Comparison of ENCODE assay signal across 11 cellular contexts in the genomic region with DNA sequence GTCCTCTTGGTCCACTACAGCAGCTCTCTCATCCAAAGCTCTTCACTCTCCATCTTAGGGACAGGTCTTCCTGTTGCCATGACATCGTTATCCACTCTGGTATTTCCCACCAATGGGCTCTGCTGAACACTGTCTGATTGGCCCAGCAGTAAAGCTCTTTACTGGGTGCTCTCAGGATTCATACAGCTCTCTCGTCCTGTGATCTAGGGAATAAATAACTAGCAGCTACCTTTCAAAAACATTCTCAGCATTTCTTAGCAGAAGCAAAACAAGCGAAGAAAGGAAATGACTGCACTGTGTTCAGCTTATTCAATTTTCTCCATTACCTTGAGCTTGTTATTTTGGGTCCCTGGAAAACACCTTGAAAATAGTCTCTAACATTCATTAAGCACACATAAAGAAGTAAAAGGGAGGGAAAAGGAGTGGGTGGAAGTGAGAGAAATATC.
DNase-seq lines count a peak whose midpoint lies in the region; ATAC-seq, FAIRE-seq and TF ChIP-seq lines count a peak whose summit lies in the region.
"Had no signal": no experiment of that assay in that cellular context is flagged by ENCODE, and none has a peak within 500 bp of the region (broad histone marks: within the 10 kb centered on the region; RNA-seq: fewer than 3 reads in every experiment).

No MANE protein-coding gene starts in this region.

- TF ChIP-seq CTCF in HCT116 (IDR thresholded peaks at IDR 0.05 in 2 of 3, conservative IDR thresholded peaks at IDR 0.05 in 1 of 3; ENCODE audit: borderline replicate concordance in 1 of 3, insufficient read depth in 1 of 3, low read depth in 2 of 3, low read length in 2 of 3) (no peak), activated B cell treated with CpG ODN at 0.5 μM for 24 hours (IDR thresholded peaks at IDR 0.05) (no peak), sigmoid colon (IDR thresholded peaks at IDR 0.05) (no peak), upper lobe of right lung (IDR thresholded peaks at IDR 0.05) (no peak)

- peaks cover 75% of the 10 kb centered on the region for H3K36me3 Mint-ChIP-seq in activated B cell treated with CpG ODN at 0.5 μM for 24 hours (ENCODE audit: low read depth)

- RAD21 ChIA-PET in HCT116 (lab: Charles Lee; ENCODE audit: low non-redundant PET in 1 of 2, low total read pairs in 2 of 2, uncharacterized antibody in 2 of 2, unreplicated experiment in 2 of 2), result no interaction called here

- H3K4me2 ChIP-seq in HCT116 (ENCODE audit: low read length), result no peak overlapping the region

- H3K4me1 ChIP-seq in HCT116 (ENCODE audit: control insufficient read depth in 1 of 2, insufficient read depth in 2 of 2, low read length in 2 of 2), result peaks cover 5 to 21% of the 10 kb centered on the region in 2 experiments; a peak in 2 of 4 replicates
- H3K4me1 ChIP-seq in mesodermal cell (ENCODE audit: control insufficient read depth, insufficient read depth, low read length, poor library complexity, severe bottlenecking), result peaks cover 18% of the 10 kb centered on the region
- H3K4me1 ChIP-seq in sigmoid colon, result peaks cover 0 to 33% (median 16%) of the 10 kb centered on the region in 4 donors
- H3K4me1 ChIP-seq in upper lobe of right lung, result peaks cover 37% of the 10 kb centered on the region

- intact Hi-C loops in HCT116 (cut with micrococcal nuclease) (no loop called here), activated B cell treated with CpG ODN at 0.5 μM for 24 hours (cut with micrococcal nuclease) (loop anchor here (5.0 to 10.0 kb wide), 4 partner anchors 554 to 1314 kb away; a partner anchor contains a TSS), sigmoid colon (cut with DNase I) (no loop called here), upper lobe of right lung (cut with DNase I) (no loop called here)

- peaks cover 61% of the 10 kb centered on the region for H3K79me2 ChIP-seq in HCT116 (ENCODE audit: insufficient read depth, low read length)

- TSS peak; percentile 8 for BruUV-seq in HCT116 (replicated peaks; lab: Mats Ljungman, UMichigan)

- H3K36me3 ChIP-seq in HCT116 (ENCODE audit: control insufficient read depth in 1 of 2, insufficient read depth in 2 of 2, low read length in 2 of 2) (peaks cover 66 to 84% of the 10 kb centered on the region in 2 experiments), mesodermal cell (ENCODE audit: control insufficient read depth, insufficient read depth, low read length) (peaks cover 70% of the 10 kb centered on the region), sigmoid colon (peaks cover 0 to 36% (median 0%) of the 10 kb centered on the region in 4 donors), upper lobe of right lung (peaks cover 56% of the 10 kb centered on the region)

- ATAC-seq in HCT116, result peak; percentile 23; the same call in 1 of the 2 replicates
- ATAC-seq in activated B cell treated with CpG ODN at 0.5 μM for 24 hours (ENCODE audit: low read depth), result no peak
- ATAC-seq in GM18858 (IDR thresholded peaks at IDR 0.05; ENCODE audit: unreplicated experiment), result no peak
- no peak for ATAC-seq in upper lobe of right lung
- ATAC-seq: HepG2 had no signal

- H3K27me3 ChIP-seq in HCT116 (ENCODE audit: insufficient read depth, low read length), result no peaks in the 10 kb centered on the region
- no peaks in the 10 kb centered on the region for H3K27me3 ChIP-seq in sigmoid colon
- H3K27me3 ChIP-seq in upper lobe of right lung, result no peaks in the 10 kb centered on the region

- no peak for DNase-seq in GM12891 (ENCODE audit: insufficient read length, low spot score)
- DNase-seq in HCT116 (ENCODE audit: low read depth, low spot score), result no peak
- DNase-seq in activated B cell treated with CpG ODN at 0.5 μM for 24 hours, result no peak
- DNase-seq in sigmoid colon, result no peak
- no peak for DNase-seq in activated CD8-positive, alpha-beta memory T cell treated with anti-CD3 and anti-CD28 coated beads, Interleukin-2, amount 50 U/mL, for 48 hours
- DNase-seq in upper lobe of right lung, result no peak
- DNase-seq: central memory CD4-positive, alpha-beta T cell; NCI-H82 had no signal

- WGBS in mesodermal cell (ENCODE audit: insufficient coverage in 2 of 2), 2 experiments, result 81 to 87% methylated on average over 2 to 3 of the region's 3 CpGs
- WGBS in sigmoid colon, 2 donors, result 77 to 90% methylated on average over 3 of the region's 3 CpGs

- peak overlapping the region; percentile 88 for H3K27ac Mint-ChIP-seq in activated B cell treated with CpG ODN at 0.5 μM for 24 hours

- POLR2A ChIA-PET in HCT116 (lab: Charles Lee), result no interaction called here
- POLR2A ChIA-PET in activated B cell treated with CpG ODN at 0.5 μM for 24 hours (lab: Charles Lee), result interaction anchor here (0.7 to 16.7 kb wide), 12 partner anchors 10 to 88 kb away, joined by 3 to 279 read pairs (median 12); no protein-coding TSS in a partner anchor

- CTCF ChIA-PET in HCT116 (lab: Charles Lee), result interaction anchor here (1.1 kb wide), 1 partner anchor 102 kb away, joined by 4 read pairs; no protein-coding TSS in a partner anchor
- CTCF ChIA-PET in activated B cell treated with CpG ODN at 0.5 μM for 24 hours (lab: Charles Lee), result interaction anchor here (0.7 to 16.8 kb wide), 5 partner anchors 9 to 117 kb away, joined by 3 to 182 read pairs (median 5); no protein-coding TSS in a partner anchor

- H4K20me1 ChIP-seq in HCT116 (ENCODE audit: insufficient read depth), result no peaks in the 10 kb centered on the region

- H3K27ac ChIP-seq in HCT116 (ENCODE audit: low read depth, low read length) (no peak overlapping the region), mesodermal cell (ENCODE audit: low read depth, low read length, severe bottlenecking) (peak overlapping the region; percentile 55), sigmoid colon (peak overlapping the region in 2 of 4 donors; percentile 65 to 77), upper lobe of right lung (no peak overlapping the region)

- peaks cover 91% of the 10 kb centered on the region for H3K4me1 Mint-ChIP-seq in activated B cell treated with CpG ODN at 0.5 μM for 24 hours

- FAIRE-seq in GM12891 (lab: Jason Lieb, UNC), result peak; percentile 64
- FAIRE-seq: HepG2 had no signal

- H3K9me3 ChIP-seq in HCT116 (ENCODE audit: control insufficient read depth in 1 of 2, insufficient read depth in 1 of 2, low read depth in 1 of 2, low read length in 2 of 2), result no peaks in the 10 kb centered on the region
- no peaks in the 10 kb centered on the region for H3K9me3 ChIP-seq in mesodermal cell (ENCODE audit: control insufficient read depth, low read length)
- no peaks in the 10 kb centered on the region for H3K9me3 ChIP-seq in sigmoid colon
- H3K9me3 ChIP-seq in upper lobe of right lung, result no peaks in the 10 kb centered on the region

- peak overlapping the region; percentile 58 for H3K4me3 Mint-ChIP-seq in activated B cell treated with CpG ODN at 0.5 μM for 24 hours

- TF ChIP-seq POLR2A in GM12891 (IDR thresholded peaks at IDR 0.05; ENCODE audit: low read depth, low read length), result peak; percentile 52; the same call in 1 of the 2 replicates
- no peak for TF ChIP-seq POLR2A in HCT116 (IDR thresholded peaks at IDR 0.05; ENCODE audit: borderline replicate concordance, extremely low read depth, insufficient read depth, insufficient read length)
- no peak for TF ChIP-seq POLR2A in sigmoid colon (IDR thresholded peaks at IDR 0.05)

- TF ChIP-seq EP300 in sigmoid colon (IDR thresholded peaks at IDR 0.05), result no peak

- no peak overlapping the region for H2AFZ ChIP-seq in HCT116 (ENCODE audit: low read depth, low read length, poor library complexity, severe bottlenecking)

- no peaks in the 10 kb centered on the region for H3K9me3 Mint-ChIP-seq in activated B cell treated with CpG ODN at 0.5 μM for 24 hours

- H3K4me3 ChIP-seq in HCT116 (replicated peaks in 1 of 2; ENCODE audit: low read depth in 1 of 2, low read length in 2 of 2) (no peak overlapping the region), mesodermal cell (ENCODE audit: extremely low read depth, insufficient read depth, low read length, poor library complexity, severe bottlenecking) (no peak overlapping the region), sigmoid colon (no peak overlapping the region), upper lobe of right lung (no peak overlapping the region)

- H3K27me3 Mint-ChIP-seq in activated B cell treated with CpG ODN at 0.5 μM for 24 hours, result no peaks in the 10 kb centered on the region

- TF ChIP-seq RAD21 in HCT116 (IDR thresholded peaks at IDR 0.05; ENCODE audit: low read depth), result no peak

- H3K9me2 ChIP-seq in HCT116 (ENCODE audit: insufficient read depth), result no peaks in the 10 kb centered on the region

- H3K9ac ChIP-seq in HCT116 (ENCODE audit: low read length), result no peak overlapping the region

TF ChIP-seq in GM12891, 5 proteins besides CTCF, POLR2A, EP300 and RAD21:
- TF ChIP-seq POLR2AphosphoS5 (IDR thresholded peaks at IDR 0.05; ENCODE audit: low read depth, low read length), result peak; percentile 61; the same call in 1 of the 2 replicates
- TF ChIP-seq PAX5 (IDR thresholded peaks at IDR 0.05; ENCODE audit: insufficient read depth, low read length, severe bottlenecking), result no peak
- no peak for TF ChIP-seq POU2F2 (IDR thresholded peaks at IDR 0.05; ENCODE audit: low read depth, low read length)
- TF ChIP-seq TAF1 (IDR thresholded peaks at IDR 0.05; ENCODE audit: low read depth, low read length), result 0 out of 2 replicates have a peak, but pooled peaks have one; percentile 18
- no peak for TF ChIP-seq SPI1 (IDR thresholded peaks at IDR 0.05; ENCODE audit: low read depth, low read length)

TF ChIP-seq in HCT116, 20 proteins besides CTCF, POLR2A, EP300 and RAD21 (continues in another document):
- TF ChIP-seq, protein P1, sequence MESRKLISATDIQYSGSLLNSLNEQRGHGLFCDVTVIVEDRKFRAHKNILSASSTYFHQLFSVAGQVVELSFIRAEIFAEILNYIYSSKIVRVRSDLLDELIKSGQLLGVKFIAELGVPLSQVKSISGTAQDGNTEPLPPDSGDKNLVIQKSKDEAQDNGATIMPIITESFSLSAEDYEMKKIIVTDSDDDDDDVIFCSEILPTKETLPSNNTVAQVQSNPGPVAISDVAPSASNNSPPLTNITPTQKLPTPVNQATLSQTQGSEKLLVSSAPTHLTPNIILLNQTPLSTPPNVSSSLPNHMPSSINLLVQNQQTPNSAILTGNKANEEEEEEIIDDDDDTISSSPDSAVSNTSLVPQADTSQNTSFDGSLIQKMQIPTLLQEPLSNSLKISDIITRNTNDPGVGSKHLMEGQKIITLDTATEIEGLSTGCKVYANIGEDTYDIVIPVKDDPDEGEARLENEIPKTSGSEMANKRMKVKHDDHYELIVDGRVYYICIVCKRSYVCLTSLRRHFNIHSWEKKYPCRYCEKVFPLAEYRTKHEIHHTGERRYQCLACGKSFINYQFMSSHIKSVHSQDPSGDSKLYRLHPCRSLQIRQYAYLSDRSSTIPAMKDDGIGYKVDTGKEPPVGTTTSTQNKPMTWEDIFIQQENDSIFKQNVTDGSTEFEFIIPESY (IDR thresholded peaks at IDR 0.05; ENCODE audit: extremely low read depth, insufficient replicate concordance, low read length), result no peak
- TF ChIP-seq ZFX (IDR thresholded peaks at IDR 0.05) (no peak), YY1 (IDR thresholded peaks at IDR 0.05; ENCODE audit: extremely low read depth, insufficient replicate concordance, low read depth, low read length) (no peak)
- TF ChIP-seq, protein P2, sequence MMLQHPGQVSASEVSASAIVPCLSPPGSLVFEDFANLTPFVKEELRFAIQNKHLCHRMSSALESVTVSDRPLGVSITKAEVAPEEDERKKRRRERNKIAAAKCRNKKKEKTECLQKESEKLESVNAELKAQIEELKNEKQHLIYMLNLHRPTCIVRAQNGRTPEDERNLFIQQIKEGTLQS (IDR thresholded peaks at IDR 0.05), result no peak
